In the genomic region with DNA sequence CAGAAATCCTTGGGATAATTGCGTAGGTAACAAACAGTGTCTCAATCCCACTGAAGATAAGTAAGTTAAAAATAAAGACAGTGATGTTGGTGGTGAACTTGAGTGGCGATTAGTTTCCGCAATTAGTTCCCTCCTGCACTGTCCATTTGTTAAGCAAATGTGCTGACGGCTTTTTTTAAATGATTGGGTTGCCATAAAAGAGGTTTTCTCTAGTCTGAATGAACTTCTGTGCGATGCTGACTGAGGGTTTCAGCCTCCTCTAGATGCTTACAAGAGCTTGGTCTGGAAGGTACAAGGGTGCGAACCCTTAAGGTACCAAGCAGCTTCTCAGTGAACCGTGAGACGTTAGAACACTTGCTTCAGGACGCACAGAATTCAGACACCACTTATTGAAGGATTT, we compare ENCODE assay signal across 8 cellular contexts. TPM values are rescaled to one million over a fixed set of nuclear protein-coding genes. Genes with fewer than 3 reads are reported as not detected.
A peak's percentile ranks its signal among the peaks of the same experiment; 100 is the strongest.
DNase-seq lines count a peak whose midpoint lies in the region; ATAC-seq and TF ChIP-seq lines count a peak whose summit lies in the region.

No MANE protein-coding gene starts in this region.

- H3K27me3 ChIP-seq in iPS-15b (ENCODE audit: control insufficient read depth, insufficient read depth, low read length) (peaks cover 35% of the 10 kb centered on the region), suprapubic skin (no peaks in the 10 kb centered on the region)

- peak overlapping the region; percentile 58 for H3K4me3 ChIP-seq in iPS-15b (ENCODE audit: low read depth, low read length)
- peak overlapping the region; percentile 87 for H3K4me3 ChIP-seq in suprapubic skin

- H3K4me3 Mint-ChIP-seq in activated CD4-positive, alpha-beta T cell treated with anti-CD3 and anti-CD28 coated beads, Interleukin-2, amount 10 ng/mL, durations not matched to agents 24 days and 14 days = peak overlapping the region; percentile 89
- H3K4me3 Mint-ChIP-seq in T-cell = peak overlapping the region; percentile 88 to 94 (median 91)

- ATAC-seq in T-cell (replicated peaks in 1 of 4) (no peak), esophagus mucosa (no peak)

- H3K9me3 Mint-ChIP-seq in activated CD4-positive, alpha-beta T cell treated with anti-CD3 and anti-CD28 coated beads, Interleukin-2, amount 10 ng/mL, durations not matched to agents 24 days and 14 days = peaks cover 5% of the 10 kb centered on the region
- no peaks in the 10 kb centered on the region for H3K9me3 Mint-ChIP-seq in T-cell

- peak; percentile 64 for DNase-seq in activated CD4-positive, alpha-beta T cell treated with anti-CD3 and anti-CD28 coated beads, Interleukin-2, amount 10 ng/mL, durations not matched to agents 24 days and 14 days
- no peak for DNase-seq in activated CD4-positive, alpha-beta T cell treated with anti-CD3 and anti-CD28 coated beads for 1 hour
- DNase-seq in T-cell = no peak
- no peak for DNase-seq in suprapubic skin (ENCODE audit: low spot score in 2 of 2)
- no peak for DNase-seq in SK-N-DZ (ENCODE audit: low spot score)
- DNase-seq in AG08395 (ENCODE audit: low spot score) = no peak

- TF ChIP-seq POLR2A in suprapubic skin (IDR thresholded peaks at IDR 0.05) = no peak

- peak overlapping the region; percentile 82 for H3K27ac ChIP-seq in suprapubic skin

- 22% methylated on average over 9 of the region's 9 CpGs for WGBS in suprapubic skin

- POLR2A ChIA-PET in T-cell (lab: Charles Lee) = no interaction called here

- peaks cover 34% of the 10 kb centered on the region for H3K36me3 Mint-ChIP-seq in activated CD4-positive, alpha-beta T cell treated with anti-CD3 and anti-CD28 coated beads, Interleukin-2, amount 10 ng/mL, durations not matched to agents 24 days and 14 days (ENCODE audit: low read depth)
- H3K36me3 Mint-ChIP-seq in T-cell = no peaks in the 10 kb centered on the region

- CTCF ChIA-PET in T-cell (lab: Charles Lee) = interaction anchor here in 1 of 2 donors (4.4 kb wide), 1 partner anchor 92 kb away, joined by 25 read pairs; no protein-coding TSS in a partner anchor

- H3K9me3 ChIP-seq in iPS-15b (ENCODE audit: control insufficient read depth, insufficient read depth, low read length) = no peaks in the 10 kb centered on the region
- no peaks in the 10 kb centered on the region for H3K9me3 ChIP-seq in suprapubic skin

- peaks cover 71% of the 10 kb centered on the region for H3K4me1 Mint-ChIP-seq in activated CD4-positive, alpha-beta T cell treated with anti-CD3 and anti-CD28 coated beads, Interleukin-2, amount 10 ng/mL, durations not matched to agents 24 days and 14 days
- H3K4me1 Mint-ChIP-seq in T-cell = peaks cover 46 to 78% (median 50%) of the 10 kb centered on the region in 3 donors

- H3K36me3 ChIP-seq in iPS-15b (ENCODE audit: control insufficient read depth, insufficient read depth, low read length) = no peaks in the 10 kb centered on the region
- H3K36me3 ChIP-seq in suprapubic skin = no peaks in the 10 kb centered on the region

- H3K4me1 ChIP-seq in iPS-15b (ENCODE audit: control insufficient read depth, insufficient read depth, low read length) (peaks cover 6% of the 10 kb centered on the region), suprapubic skin (peaks cover 28% of the 10 kb centered on the region)

- H3K9ac ChIP-seq in iPS-15b (ENCODE audit: low read depth, low read length) = no peak overlapping the region

- no peak for TF ChIP-seq EP300 in suprapubic skin (IDR thresholded peaks at IDR 0.05)

- TF ChIP-seq CTCF in suprapubic skin (IDR thresholded peaks at IDR 0.05) = no peak

- no peaks in the 10 kb centered on the region for H3K27me3 Mint-ChIP-seq in activated CD4-positive, alpha-beta T cell treated with anti-CD3 and anti-CD28 coated beads, Interleukin-2, amount 10 ng/mL, durations not matched to agents 24 days and 14 days
- H3K27me3 Mint-ChIP-seq in T-cell = no peaks in the 10 kb centered on the region

- peak overlapping the region; percentile 97 for H3K27ac Mint-ChIP-seq in activated CD4-positive, alpha-beta T cell treated with anti-CD3 and anti-CD28 coated beads, Interleukin-2, amount 10 ng/mL, durations not matched to agents 24 days and 14 days
- peak overlapping the region; percentile 15 to 54 for H3K27ac Mint-ChIP-seq in T-cell

- intact Hi-C loops in activated CD4-positive, alpha-beta T cell treated with anti-CD3 and anti-CD28 coated beads, Interleukin-2, amount 10 ng/mL, durations not matched to agents 24 days and 14 days (cut with micrococcal nuclease) = loop anchor here (5.0 to 10.0 kb wide), 3 partner anchors 55 to 1427 kb away; no protein-coding TSS in a partner anchor

RNA-seq across cellular contexts. Expression of gene MCTP2, which starts 0.7 kb away (rescaled TPM):
- total RNA-seq in activated CD4-positive, alpha-beta T cell treated with anti-CD3 and anti-CD28 coated beads, Interleukin-2, amount 10 ng/mL, durations not matched to agents 24 days and 14 days = 49.8 and 58.9 TPM in 2 replicates
- 10 to 100 TPM; 16.0 to 31.3 (median 22.4) TPM for total RNA-seq in T-cell
- 10 to 100 TPM; 17.2 to 41.8 (median 20.5) TPM for total RNA-seq in suprapubic skin
- polyA plus RNA-seq in SK-N-DZ (2014; cell fraction: cytosol; rRNA removed) = 0.01 TPM in 1 of 2 replicates, not detected in the other
- 0.21 TPM in 1 of 2 replicates, not detected in the other for polyA plus RNA-seq in SK-N-DZ (2014; cell fraction: nucleus; rRNA removed)
- 14.6 TPM for total RNA-seq in esophagus mucosa
